In the genomic region with DNA sequence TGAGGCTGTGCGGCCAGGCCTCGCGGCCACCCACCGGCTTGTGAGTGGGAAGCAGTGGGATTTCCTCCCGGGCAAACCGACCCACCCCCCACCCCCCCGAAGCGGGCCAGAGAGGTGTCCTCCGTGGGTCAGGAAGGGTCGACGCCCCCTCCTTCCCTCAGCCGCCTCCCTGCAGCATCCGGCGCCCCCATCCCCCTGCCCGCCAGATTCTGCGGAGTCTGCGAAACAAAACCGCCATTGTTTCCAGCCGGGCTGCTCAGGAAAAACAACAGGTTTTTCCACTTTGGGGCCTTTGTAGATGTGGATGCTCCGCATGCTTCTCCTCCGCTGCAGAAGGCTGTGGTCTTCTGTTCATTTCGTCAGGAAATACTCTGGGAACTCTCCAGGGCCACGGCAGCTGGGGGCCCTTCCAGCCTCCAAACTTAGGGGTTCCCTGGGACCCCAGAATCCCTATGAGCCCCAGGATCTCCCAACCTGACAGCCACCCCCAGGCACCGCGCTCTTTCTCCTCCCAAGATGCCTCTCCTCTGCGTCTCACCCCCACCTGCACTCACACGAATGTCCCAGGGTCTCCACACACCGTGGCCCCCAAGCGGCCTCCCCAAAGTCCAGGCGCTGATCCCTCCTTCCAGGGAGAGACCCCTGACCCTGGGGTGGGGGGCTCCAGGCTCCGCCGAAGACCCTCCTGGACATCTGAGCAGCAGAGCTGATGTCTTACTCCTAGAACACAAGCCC, we compare ENCODE assay signal across 7 cellular contexts.
DNase-seq lines count a peak whose midpoint lies in the region; ATAC-seq, FAIRE-seq and TF ChIP-seq lines count a peak whose summit lies in the region.
"Not testable (repeated sequence)": the region's sequence is repeated elsewhere in the genome, so short reads cannot be mapped to it uniquely, and the experiment has no call there.

No MANE protein-coding gene starts in this region.

- TF ChIP-seq CTCF in RWPE2 (IDR thresholded peaks at IDR 0.05; ENCODE audit: poor library complexity, severe bottlenecking); astrocyte (IDR thresholded peaks at IDR 0.05; ENCODE audit: insufficient read depth, low read depth, low read length); endothelial cell (IDR thresholded peaks at IDR 0.05; ENCODE audit: unreplicated experiment); keratinocyte (optimal IDR thresholded peaks at IDR 0.05 in 1 of 3, IDR thresholded peaks at IDR 0.05 in 1 of 3, conservative IDR thresholded peaks at IDR 0.05 in 1 of 3; ENCODE audit: extremely low read depth in 1 of 3, insufficient read depth in 2 of 3, low read length in 3 of 3); nephron progenitor cell (IDR thresholded peaks at IDR 0.05): not testable (repeated sequence)

- H3K4me3 Mint-ChIP-seq in astrocyte (ENCODE audit: unreplicated experiment); endothelial cell (ENCODE audit: unreplicated experiment): not testable (repeated sequence)
- peak overlapping the region; percentile 23 for H3K4me3 Mint-ChIP-seq in nephron progenitor cell

- ATAC-seq in RWPE2 (ENCODE audit: low read depth): peak; percentile 50; the same call in 2 of the 3 replicates

- dilution Hi-C loops in keratinocyte (cut with MboI; ENCODE audit: extremely low pct_ligation_motif_present, low sequenced_read_pairs): not testable (repeated sequence)

- not testable (repeated sequence) for H3K27me3 Mint-ChIP-seq in astrocyte (ENCODE audit: low read depth, unreplicated experiment); endothelial cell (ENCODE audit: unreplicated experiment); nephron progenitor cell (ENCODE audit: low read depth, poor library complexity)

- H3K4me2 ChIP-seq in astrocyte (ENCODE audit: low read length) (peak overlapping the region; percentile 38), keratinocyte (ENCODE audit: control insufficient read depth, extremely low read depth, insufficient read depth, low read depth, low read length) (peak overlapping the region; percentile 22)

- H3K4me3 ChIP-seq in RWPE2 (ENCODE audit: severe bottlenecking); astrocyte (ENCODE audit: insufficient read depth, low read depth, low read length); keratinocyte (ENCODE audit: control insufficient read depth in 2 of 3, extremely low read depth in 1 of 3, insufficient read depth in 2 of 3, low read depth in 1 of 3, low read length in 3 of 3); skin epidermis: not testable (repeated sequence)

- H3K9ac ChIP-seq in astrocyte (ENCODE audit: low read length): peak overlapping the region; percentile 35
- H3K9ac ChIP-seq in keratinocyte (ENCODE audit: control insufficient read depth, extremely low read depth, insufficient read depth, low read length): not testable (repeated sequence)

- not testable (repeated sequence) for H3K9me1 ChIP-seq in keratinocyte (ENCODE audit: control insufficient read depth, extremely low read depth, insufficient read depth, low read length)

- H2AFZ ChIP-seq in astrocyte (ENCODE audit: low read depth, low read length): peak overlapping the region; percentile 41
- H2AFZ ChIP-seq in keratinocyte (ENCODE audit: control insufficient read depth, low read length): not testable (repeated sequence)

- not testable (repeated sequence) for H3K36me3 Mint-ChIP-seq in astrocyte (ENCODE audit: low read depth, unreplicated experiment); endothelial cell (ENCODE audit: low read depth, unreplicated experiment)
- H3K36me3 Mint-ChIP-seq in nephron progenitor cell (ENCODE audit: low read depth): peaks cover 12% of the 10 kb centered on the region

- FAIRE-seq in astrocyte (lab: Jason Lieb, UNC): not testable (repeated sequence)
- FAIRE-seq in keratinocyte (lab: Jason Lieb, UNC): peak; percentile 13

- not testable (repeated sequence) for H3K79me2 ChIP-seq in astrocyte (ENCODE audit: insufficient read depth, low read length); keratinocyte (ENCODE audit: control insufficient read depth, insufficient read depth, low read length)

- not testable (repeated sequence) for H3K9me3 Mint-ChIP-seq in astrocyte (ENCODE audit: unreplicated experiment); endothelial cell (ENCODE audit: unreplicated experiment)
- peaks cover 24% of the 10 kb centered on the region for H3K9me3 Mint-ChIP-seq in nephron progenitor cell

- H3K27me3 ChIP-seq in RWPE2 (ENCODE audit: insufficient read depth, poor library complexity, severe bottlenecking); astrocyte (ENCODE audit: insufficient read depth, low read length); keratinocyte (ENCODE audit: control insufficient read depth, extremely low read depth, insufficient read depth, low read length): not testable (repeated sequence)

- not testable (repeated sequence) for H3K9me3 ChIP-seq in RWPE2 (ENCODE audit: severe bottlenecking); astrocyte (ENCODE audit: insufficient read depth, low read depth, low read length); keratinocyte (ENCODE audit: control insufficient read depth, low read depth, low read length)

- H3K4me1 ChIP-seq in RWPE2 (ENCODE audit: insufficient read depth, poor library complexity, severe bottlenecking); astrocyte (ENCODE audit: insufficient read depth, low read length); keratinocyte (ENCODE audit: control insufficient read depth, extremely low read depth, insufficient read depth, low read length): not testable (repeated sequence)

- DNase-seq in HT-29 (ENCODE audit: low spot score) (peak; percentile 70), endothelial cell (ENCODE audit: low spot score) (peak; percentile 40)
- not testable (repeated sequence) for DNase-seq in RWPE2 (ENCODE audit: low spot score); astrocyte (ENCODE audit: low read depth); keratinocyte (ENCODE audit: low read depth, low spot score); nephron progenitor cell

- H3K4me1 Mint-ChIP-seq in astrocyte (ENCODE audit: low read depth, unreplicated experiment) (peaks cover 12% of the 10 kb centered on the region), endothelial cell (ENCODE audit: unreplicated experiment) (peaks cover 21% of the 10 kb centered on the region), nephron progenitor cell (peaks cover 50% of the 10 kb centered on the region)

- H3K27ac ChIP-seq in RWPE2 (ENCODE audit: poor library complexity, severe bottlenecking); astrocyte (ENCODE audit: low read depth, low read length); keratinocyte (ENCODE audit: control insufficient read depth, insufficient read depth, low read length): not testable (repeated sequence)
- peak overlapping the region in 12 of 21 experiments; percentile 28 to 77 (median 48) for H3K27ac ChIP-seq in skin epidermis

- not testable (repeated sequence) for H4K20me1 ChIP-seq in astrocyte (ENCODE audit: insufficient read depth, low read length); keratinocyte (ENCODE audit: control insufficient read depth, extremely low read depth, insufficient read depth, low read length)

- H3K27ac Mint-ChIP-seq in astrocyte (ENCODE audit: unreplicated experiment): peak overlapping the region; percentile 58
- peak overlapping the region; percentile 86 for H3K27ac Mint-ChIP-seq in endothelial cell (ENCODE audit: unreplicated experiment)
- H3K27ac Mint-ChIP-seq in nephron progenitor cell: peak overlapping the region; percentile 39

- H3K36me3 ChIP-seq in RWPE2 (ENCODE audit: low read depth); astrocyte (ENCODE audit: insufficient read depth, low read length); keratinocyte (ENCODE audit: control insufficient read depth in 2 of 2, extremely low read depth in 1 of 2, insufficient read depth in 2 of 2, low read length in 2 of 2): not testable (repeated sequence)
